27 cellular contexts compared by ENCODE assay signal in the genomic region with DNA sequence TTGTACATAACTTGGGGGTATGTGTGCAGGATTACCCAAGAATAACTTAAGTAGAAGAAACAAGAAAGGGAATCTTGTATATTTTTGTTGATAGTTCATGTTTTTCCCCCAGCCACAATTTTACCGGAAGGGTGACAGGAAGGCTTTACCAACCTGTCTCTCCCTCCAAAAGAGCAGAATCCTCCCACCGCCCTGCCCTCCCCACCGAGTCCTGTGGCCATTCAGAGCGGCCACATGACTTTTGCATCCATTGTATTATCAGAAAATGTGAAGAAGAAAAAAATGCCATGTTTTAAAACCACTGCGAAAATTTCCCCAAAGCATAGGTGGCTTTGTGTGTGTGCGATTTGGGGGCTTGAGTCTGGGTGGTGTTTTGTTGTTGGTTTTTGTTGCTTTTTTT.
"Had no signal": no experiment of that assay in that cellular context is flagged by ENCODE, and none has a peak within 500 bp of the region (broad histone marks: within the 10 kb centered on the region; RNA-seq: fewer than 3 reads in every experiment).

No MANE protein-coding gene starts in this region.

- ATAC-seq: activated naive CD4-positive, alpha-beta T cell treated with anti-CD3 and anti-CD28 coated beads, Interleukin-2, amount 50 U/mL, for 72 hours; gastrocnemius medialis; sciatic nerve; stimulated activated naive B cell treated with anti-CD40 and anti-IgM and Interleukin-4, amounts not matched to agents 10 μg/mL and 1 μg/mL and 100 μg/mL, for 72 hours had no signal

- DNase-seq: activated CD4-positive, alpha-beta memory T cell treated with anti-CD3 and anti-CD28 coated beads, Interleukin-2, amount 10 ng/mL, durations not matched to agents 7 days and 5 days; activated CD4-positive, alpha-beta T cell treated with anti-CD3 and anti-CD28 coated beads, Interleukin-2, amount 10 ng/mL, durations not matched to agents 7 days and 5 days; activated CD4-positive, CD25-positive, alpha-beta regulatory T cell treated with anti-CD3 and anti-CD28 coated beads, Interleukin-2, amount 50 U/mL, for 72 hours; activated naive CD4-positive, alpha-beta T cell; activated T-cell treated with anti-CD3 and anti-CD28 coated beads, Interleukin-2, amount 50 U/mL, for 48 hours; central memory CD4-positive, alpha-beta T cell; gastrocnemius medialis; glutamatergic neuron; islet precursor cell; left ventricle myocardium inferior; mesendoderm; ovary; stimulated activated CD4-positive, alpha-beta T cell treated with anti-CD3 and anti-CD28 coated beads, Interleukin-4, amount 100 ng/mL, for 24 hours; stimulated activated naive B cell treated with anti-CD40 and anti-IgM and Interleukin-4, amounts not matched to agents 10 μg/mL and 1 μg/mL and 100 μg/mL, for 72 hours; stomach; T1000; thyroid gland had no signal

- H3K27me3 Mint-ChIP-seq: activated CD4-positive, alpha-beta memory T cell treated with anti-CD3 and anti-CD28 coated beads, Interleukin-2, amount 10 ng/mL, durations not matched to agents 7 days and 5 days; dendritic cell treated with granulocyte-macrophage colony-stimulating factor and Interleukin-4, amounts not matched to agents 40 ng/mL and 50 ng/mL, for 4 days had no signal

- H3K36me3 ChIP-seq: breast epithelium, gastrocnemius medialis, ovary had no signal

- H3K4me1 ChIP-seq: breast epithelium, gastrocnemius medialis had no signal

- H3K9me3 ChIP-seq: breast epithelium, gastrocnemius medialis, left ventricle myocardium inferior, neutrophil, ovary, stomach, thyroid gland had no signal

- H3K9me3 Mint-ChIP-seq: activated CD4-positive, alpha-beta memory T cell treated with anti-CD3 and anti-CD28 coated beads, Interleukin-2, amount 10 ng/mL, durations not matched to agents 7 days and 5 days; activated CD4-positive, alpha-beta T cell treated with anti-CD3 and anti-CD28 coated beads, Interleukin-2, amount 10 ng/mL, durations not matched to agents 7 days and 5 days; dendritic cell treated with granulocyte-macrophage colony-stimulating factor and Interleukin-4, amounts not matched to agents 40 ng/mL and 50 ng/mL, for 4 days; nephron; stimulated activated naive B cell treated with anti-CD40 and anti-IgM and Interleukin-4, amounts not matched to agents 10 μg/mL and 1 μg/mL and 100 μg/mL, for 72 hours; T-helper 1 cell treated with Interleukin-12 subunit alpha and Interleukin-12 subunit beta and Interleukin-4 antibody, amounts not matched to agents 30 μg/mL and 1 μg/mL, for 36 hours had no signal

- H3K4me3 ChIP-seq: breast epithelium, gastrocnemius medialis, left ventricle myocardium inferior, lung, ovary, skin epidermis, stomach, thyroid gland had no signal

- H3K4me3 Mint-ChIP-seq: activated CD4-positive, alpha-beta memory T cell treated with anti-CD3 and anti-CD28 coated beads, Interleukin-2, amount 10 ng/mL, durations not matched to agents 7 days and 5 days; activated CD4-positive, alpha-beta T cell treated with anti-CD3 and anti-CD28 coated beads, Interleukin-2, amount 10 ng/mL, durations not matched to agents 7 days and 5 days; dendritic cell treated with granulocyte-macrophage colony-stimulating factor and Interleukin-4, amounts not matched to agents 40 ng/mL and 50 ng/mL, for 4 days; nephron; stimulated activated naive B cell treated with anti-CD40 and anti-IgM and Interleukin-4, amounts not matched to agents 10 μg/mL and 1 μg/mL and 100 μg/mL, for 72 hours; T-helper 1 cell treated with Interleukin-12 subunit alpha and Interleukin-12 subunit beta and Interleukin-4 antibody, amounts not matched to agents 30 μg/mL and 1 μg/mL, for 36 hours had no signal

- H3K27ac ChIP-seq: breast epithelium, gastrocnemius medialis, left ventricle myocardium inferior, neutrophil, ovary, skin epidermis, stomach had no signal

- H3K27me3 ChIP-seq: breast epithelium, gastrocnemius medialis, ovary, thyroid gland had no signal

- H3K27ac Mint-ChIP-seq: activated CD4-positive, alpha-beta memory T cell treated with anti-CD3 and anti-CD28 coated beads, Interleukin-2, amount 10 ng/mL, durations not matched to agents 7 days and 5 days; activated CD4-positive, alpha-beta T cell treated with anti-CD3 and anti-CD28 coated beads, Interleukin-2, amount 10 ng/mL, durations not matched to agents 7 days and 5 days; activated naive CD4-positive, alpha-beta T cell treated with anti-CD3 and anti-CD28 coated beads, Interleukin-2, amount 50 U/mL, for 72 hours; dendritic cell treated with granulocyte-macrophage colony-stimulating factor and Interleukin-4, amounts not matched to agents 40 ng/mL and 50 ng/mL, for 4 days; nephron; progenitor cell of endocrine pancreas; stimulated activated naive B cell treated with anti-CD40 and anti-IgM and Interleukin-4, amounts not matched to agents 10 μg/mL and 1 μg/mL and 100 μg/mL, for 72 hours; T-helper 1 cell treated with Interleukin-12 subunit alpha and Interleukin-12 subunit beta and Interleukin-4 antibody, amounts not matched to agents 30 μg/mL and 1 μg/mL, for 36 hours had no signal
